10 cellular contexts compared by ENCODE assay signal in genomic region chr7:11474902-11475585, GRCh38.
"Had no signal": no experiment of that assay in that cellular context is flagged by ENCODE, and none has a peak within 500 bp of the region (broad histone marks: within the 10 kb centered on the region; RNA-seq: fewer than 3 reads in every experiment).

No MANE protein-coding gene starts in this region.

- H3K4me3 ChIP-seq: hepatocyte, testis had no signal

- DNase-seq: activated CD4-positive, alpha-beta memory T cell treated with anti-CD3 and anti-CD28 coated beads for 36 hours; activated CD4-positive, CD25-positive, alpha-beta regulatory T cell treated with anti-CD3 and anti-CD28 coated beads, Interleukin-2, amount 50 U/mL, for 72 hours; activated effector memory CD4-positive, alpha-beta T cell treated with anti-CD3 and anti-CD28 coated beads, Interleukin-2, amount 50 U/mL, for 16 hours; activated T-cell treated with anti-CD3 and anti-CD28 coated beads, Interleukin-2, amount 50 U/mL, for 4 hours; amniotic stem cell; kidney; stimulated activated CD4-positive, alpha-beta T cell treated with anti-CD3 and anti-CD28 coated beads, Interleukin-4, amount 100 ng/mL, for 1 hour; stimulated activated CD8-positive, alpha-beta memory T cell treated with anti-CD3 and anti-CD28 coated beads, Interleukin-4, amount 100 ng/mL, for 48 hours; testis had no signal
